Comparison of ENCODE assay signal across 10 cellular contexts in the genomic region with DNA sequence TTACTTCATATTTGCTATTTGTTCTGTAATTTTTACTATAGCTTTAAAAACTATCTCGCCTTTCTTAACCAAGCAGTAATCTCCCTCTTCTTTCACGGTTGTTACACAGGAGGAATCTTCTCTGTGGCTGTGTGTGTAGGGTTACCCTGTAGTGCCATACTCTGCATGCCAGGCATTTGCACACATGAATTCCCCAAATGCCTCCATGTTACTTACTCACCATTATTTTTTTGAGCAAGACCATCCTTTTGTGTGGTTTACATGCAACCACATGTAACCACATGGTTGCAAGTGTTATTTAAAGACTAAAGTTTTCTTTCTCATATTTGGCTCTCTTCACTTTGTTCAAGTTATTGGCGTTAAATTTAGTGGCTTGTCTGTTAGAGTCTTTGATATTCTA. TPM values are rescaled to one million over a fixed set of nuclear protein-coding genes. Genes with fewer than 3 reads are reported as not detected.
DNase-seq lines count a peak whose midpoint lies in the region; ATAC-seq, FAIRE-seq and TF ChIP-seq lines count a peak whose summit lies in the region.
"Had no signal": no experiment of that assay in that cellular context is flagged by ENCODE, and none has a peak within 500 bp of the region (broad histone marks: within the 10 kb centered on the region; RNA-seq: fewer than 3 reads in every experiment).

No MANE protein-coding gene starts in this region.

- H3K9me3 ChIP-seq in H1 (ENCODE audit: insufficient read depth in 2 of 2, low read depth in 1 of 2, low read length in 1 of 2) (peaks cover 5 to 10% of the 10 kb centered on the region in 2 experiments; a peak in 3 of 4 replicates), osteoblast (ENCODE audit: low read depth, low read length) (no peaks in the 10 kb centered on the region)

- H3K9ac ChIP-seq in H1 (replicated peaks in 1 of 4; ENCODE audit: extremely low read depth in 1 of 4, low read depth in 3 of 4, low read length in 3 of 4), result no peak overlapping the region

- H4K5ac ChIP-seq in H1 (ENCODE audit: insufficient read length, low read depth, low read length), result no peak overlapping the region

- H3K4ac ChIP-seq in H1 (replicated peaks; ENCODE audit: insufficient read length, low read depth, low read length), result no peak overlapping the region

- H3K4me3 ChIP-seq in H1 (ENCODE audit: extremely low read depth in 1 of 4, insufficient read depth in 2 of 4, low read depth in 3 of 4, low read length in 4 of 4) (no peak overlapping the region), osteoblast (ENCODE audit: insufficient read depth, low read length) (no peak overlapping the region)

- TF ChIP-seq POLR2A in H1 (IDR thresholded peaks at IDR 0.05; ENCODE audit: control extremely low read depth in 1 of 2, low read depth in 2 of 2, low read length in 2 of 2), result no peak

- no peak overlapping the region for H2BK5ac ChIP-seq in H1 (ENCODE audit: low read depth, low read length)

- TF ChIP-seq CTCF in GM13976 (IDR thresholded peaks at IDR 0.05; ENCODE audit: borderline replicate concordance, control extremely low read depth, extremely low read depth, insufficient read depth, missing control alignments) (no peak), H1 (IDR thresholded peaks at IDR 0.05; ENCODE audit: control extremely low read depth in 1 of 3, insufficient read depth in 1 of 3, low read depth in 1 of 3, low read length in 3 of 3) (no peak), osteoblast (IDR thresholded peaks at IDR 0.05; ENCODE audit: extremely low read depth, low read depth, low read length) (no peak)

- H4K91ac ChIP-seq in H1 (replicated peaks; ENCODE audit: insufficient read length, low read length), result peak overlapping the region; percentile 52

- in situ Hi-C loops in GM13976 (cut with MboI; ENCODE audit: low sequenced_read_pairs, unreplicated experiment), result no loop called here

- CTCF ChIA-PET in H1 (lab: Charles Lee; ENCODE audit: partially characterized antibody), result no interaction called here

- POLR2A ChIA-PET in H1 (lab: Charles Lee; ENCODE audit: partially characterized antibody), result no interaction called here

- H2AFZ ChIP-seq in H1 (ENCODE audit: low read length), result no peak overlapping the region
- H2AFZ ChIP-seq in osteoblast (ENCODE audit: low read length), result no peak overlapping the region

- H3K4me2 ChIP-seq in H1 (ENCODE audit: insufficient read depth in 1 of 2, low read depth in 2 of 2, low read length in 2 of 2) (no peak overlapping the region), osteoblast (ENCODE audit: insufficient read depth, low read length) (no peak overlapping the region)

- H3K36me3 ChIP-seq in H1 (ENCODE audit: control insufficient read depth in 2 of 4, insufficient read depth in 4 of 4, low read length in 3 of 4) (peaks cover 3 to 59% (median 22%) of the 10 kb centered on the region in 4 experiments; a peak in 6 of 8 replicates), osteoblast (ENCODE audit: insufficient read depth, low read length) (peaks cover 16% of the 10 kb centered on the region)

- H3K79me1 ChIP-seq in H1 (ENCODE audit: low read depth, low read length), result no peaks in the 10 kb centered on the region

- peak; percentile 15 for DNase-seq in GM13976 (ENCODE audit: low spot score)
- DNase-seq in H1 (ENCODE audit: low read depth in 1 of 2, low spot score in 2 of 2), result no peak
- no peak for DNase-seq in UCSD-AML1 (lab: John Stamatoyannopoulos, UW; ENCODE audit: unreplicated experiment)
- no peak for DNase-seq in osteoblast (ENCODE audit: insufficient read length, low spot score, missing footprints)
- no peak for DNase-seq in NCI-H187 (lab: John Stamatoyannopoulos, UW)
- DNase-seq in NOMO-1 (lab: John Stamatoyannopoulos, UW; ENCODE audit: unreplicated experiment in 2 of 2), result no peak
- DNase-seq: activated B cell treated with CpG ODN at 0.5 μM for 24 hours, NCI-H1092 had no signal

- ATAC-seq in GM21423 (IDR thresholded peaks at IDR 0.05; ENCODE audit: unreplicated experiment), result peak; percentile 98
- ATAC-seq in HG03442 (IDR thresholded peaks at IDR 0.05; ENCODE audit: unreplicated experiment), result peak; percentile 99

- H3K27me3 ChIP-seq in H1 (replicated peaks in 1 of 4; ENCODE audit: control insufficient read depth in 3 of 4, extremely low read depth in 1 of 4, insufficient read depth in 3 of 4, low read length in 3 of 4), result no peaks in the 10 kb centered on the region
- H3K27me3 ChIP-seq in osteoblast (ENCODE audit: insufficient read depth, low read length), result no peaks in the 10 kb centered on the region

- TF ChIP-seq RAD21 in H1 (IDR thresholded peaks at IDR 0.05 in 1 of 2, conservative IDR thresholded peaks at IDR 0.05 in 1 of 2; ENCODE audit: low read depth in 2 of 2, low read length in 2 of 2), result no peak

- H3K18ac ChIP-seq in H1 (ENCODE audit: extremely low read depth, low read length), result no peak overlapping the region; the same call in 1 of the 2 replicates

- H2BK120ac ChIP-seq in H1 (replicated peaks; ENCODE audit: low read depth, low read length), result no peak overlapping the region

- H2BK12ac ChIP-seq in H1 (ENCODE audit: low read depth, low read length), result no peak overlapping the region

- no peak overlapping the region for H2AK5ac ChIP-seq in H1 (ENCODE audit: low read depth, low read length)

- no peak overlapping the region for H3K14ac ChIP-seq in H1 (ENCODE audit: insufficient read length)

- no peak overlapping the region for H2BK20ac ChIP-seq in H1 (ENCODE audit: low read length)

- H4K8ac ChIP-seq in H1 (ENCODE audit: extremely low read depth, insufficient read depth, low read length), result no peak overlapping the region

- H3K4me1 ChIP-seq in H1 (replicated peaks in 1 of 4; ENCODE audit: control insufficient read depth in 3 of 4, insufficient read depth in 4 of 4, low read length in 3 of 4) (no peaks in the 10 kb centered on the region), osteoblast (ENCODE audit: insufficient read depth, low read length) (peaks cover 17% of the 10 kb centered on the region)

- no peak overlapping the region for H3K23ac ChIP-seq in H1 (ENCODE audit: insufficient read length)

- H3K56ac ChIP-seq in H1 (replicated peaks; ENCODE audit: insufficient read length, low read depth, low read length), result no peak overlapping the region

- H3K23me2 ChIP-seq in H1 (ENCODE audit: low read depth, low read length), result no peaks in the 10 kb centered on the region

- 93% methylated on average over 3 of the region's 3 CpGs; no CpG with 5 or more reads in 1 of the 2 experiments for WGBS in H1 (ENCODE audit: extremely low coverage in 1 of 2, insufficient coverage in 1 of 2, insufficient read length in 1 of 2, insufficient replicate concordance in 2 of 2, low coverage in 1 of 2, low lambda C conversion rate in 2 of 2, missing lambda C conversion rate in 1 of 2), 2 experiments

- H3K27ac ChIP-seq in H1 (ENCODE audit: low read depth, low read length), result no peak overlapping the region
- H3K27ac ChIP-seq in osteoblast (ENCODE audit: low read depth, low read length), result no peak overlapping the region

- no peak for TF ChIP-seq EP300 in H1 (IDR thresholded peaks at IDR 0.05; ENCODE audit: borderline replicate concordance in 1 of 2, low read depth in 2 of 2, low read length in 2 of 2)

- H3K79me2 ChIP-seq in H1 (ENCODE audit: control insufficient read depth in 1 of 2, insufficient read depth in 2 of 2, low read length in 2 of 2), result no peaks in the 10 kb centered on the region
- H3K79me2 ChIP-seq in osteoblast (ENCODE audit: insufficient read depth, low read length), result no peaks in the 10 kb centered on the region

- no peaks in the 10 kb centered on the region for H4K20me1 ChIP-seq in H1 (replicated peaks in 1 of 2; ENCODE audit: control insufficient read depth in 1 of 2, insufficient read depth in 2 of 2, low read length in 2 of 2)
- H4K20me1 ChIP-seq in osteoblast (ENCODE audit: insufficient read depth, low read length), result no peaks in the 10 kb centered on the region

- FAIRE-seq in H1 (lab: Jason Lieb, UNC), result no peak

- H2BK15ac ChIP-seq in H1 (ENCODE audit: low read length), result peak overlapping the region; percentile 63; the same call in 1 of the 2 replicates

TF ChIP-seq in H1, 55 proteins besides CTCF, POLR2A, EP300 and RAD21 (continues in another document):
- TF ChIP-seq E2F6 (IDR thresholded peaks at IDR 0.05) (no peak), KDM4A (IDR thresholded peaks at IDR 0.05; ENCODE audit: low read depth, low read length, severe bottlenecking) (no peak), SAP30 (IDR thresholded peaks at IDR 0.05; ENCODE audit: insufficient read depth, insufficient replicate concordance, low read length) (no peak), CHD1 (IDR thresholded peaks at IDR 0.05; ENCODE audit: low read depth, low read length) (no peak), TCF12 (IDR thresholded peaks at IDR 0.05; ENCODE audit: low read depth, low read length) (no peak), SUZ12 (IDR thresholded peaks at IDR 0.05; ENCODE audit: low read length) (no peak), SRF (IDR thresholded peaks at IDR 0.05; ENCODE audit: low read depth, low read length) (no peak)

RNA-seq across cellular contexts. Expression of gene HPS3, which starts 45.5 kb away (rescaled TPM):
- total RNA-seq in H1 (2021; fragmentation: NEBNext Ultra II Directional; extraction: Animal tissue kit (Norgen Biotek cat#: 25700)), result 42.8 and 48.7 TPM in 2 replicates
- polyA plus RNA-seq in H1 (2011; rRNA removed), result 23.7 and 24.0 TPM in 2 replicates
- polyA plus RNA-seq in H1 (2011; cell fraction: cytosol; rRNA removed), result 32.5 TPM
- polyA plus RNA-seq in H1 (2011; cell fraction: nucleus; rRNA removed), result 22.5 TPM
- polyA plus RNA-seq in H1 (2012, experiment 1 of 2), result 32.6 to 41.2 TPM (median 36.7 TPM) in 4 replicates
- polyA plus RNA-seq in H1 (2012, experiment 2 of 2), result 5.4 TPM
- 24.1 TPM for polyA plus RNA-seq in H1 (2013, experiment 1 of 2)
- 23.6 TPM for polyA plus RNA-seq in H1 (2013, experiment 2 of 2)
- 50.7 and 61.1 TPM in 2 replicates for polyA minus RNA-seq in H1 (2011; rRNA and poly(A)+ RNA removed)
- polyA minus RNA-seq in H1 (2011; cell fraction: cytosol; rRNA and poly(A)+ RNA removed), result 27.6 TPM
- polyA minus RNA-seq in H1 (2011; cell fraction: nucleus; rRNA and poly(A)+ RNA removed), result 38.2 TPM
- 38.4 and 49.8 TPM in 2 replicates for total RNA-seq in osteoblast

RNA-seq across cellular contexts. Expression of gene CP, which starts 46.7 kb away (rescaled TPM):
- 2.1 and 2.6 TPM in 2 replicates for total RNA-seq in H1 (2021; fragmentation: NEBNext Ultra II Directional; extraction: Animal tissue kit (Norgen Biotek cat#: 25700))
- polyA plus RNA-seq in H1 (2011; rRNA removed), result 0.32 and 0.46 TPM in 2 replicates
- 0.97 TPM for polyA plus RNA-seq in H1 (2011; cell fraction: cytosol; rRNA removed)
- 1.0 TPM for polyA plus RNA-seq in H1 (2011; cell fraction: nucleus; rRNA removed)
- polyA plus RNA-seq in H1 (2012, experiment 1 of 2), result 0.78 to 2.9 TPM (median 1.2 TPM) in 4 replicates
- polyA plus RNA-seq in H1 (2012, experiment 2 of 2), result not detected
- polyA plus RNA-seq in H1 (2013, experiment 1 of 2), result 3.0 TPM
- 3.2 TPM for polyA plus RNA-seq in H1 (2013, experiment 2 of 2)
- 1.5 TPM in 2 replicates for polyA minus RNA-seq in H1 (2011; rRNA and poly(A)+ RNA removed)
- not detected for polyA minus RNA-seq in H1 (2011; cell fraction: cytosol; rRNA and poly(A)+ RNA removed)
- polyA minus RNA-seq in H1 (2011; cell fraction: nucleus; rRNA and poly(A)+ RNA removed), result 5.9 TPM
- 0.88 and 1.4 TPM in 2 replicates for total RNA-seq in osteoblast
- total RNA-seq: activated B cell treated with CpG ODN at 0.5 μM for 24 hours had no signal
